ENCODE assay signal across 3 cellular contexts in genomic region chr7:75611557-75612178, GRCh38.
TF ChIP-seq lines count a peak whose summit lies in the region.

No MANE protein-coding gene starts in this region.

TF ChIP-seq in IMR-90, 13 proteins besides CTCF, POLR2A, EP300 and RAD21:
- no peak for TF ChIP-seq BHLHE40 (IDR thresholded peaks at IDR 0.05; ENCODE audit: low read depth, low read length)
- no peak for TF ChIP-seq ELK1 (IDR thresholded peaks at IDR 0.05; ENCODE audit: borderline replicate concordance, low read depth, low read length)
- TF ChIP-seq RFX5 (IDR thresholded peaks at IDR 0.05; ENCODE audit: low read depth, low read length), result no peak
- TF ChIP-seq FOS (IDR thresholded peaks at IDR 0.05; ENCODE audit: low read depth, low read length), result no peak

TF ChIP-seq in H1, 55 proteins besides CTCF, POLR2A, EP300 and RAD21:
- TF ChIP-seq PHF8 (conservative IDR thresholded peaks at IDR 0.05; ENCODE audit: low read depth, low read length) (no peak), RXRA (IDR thresholded peaks at IDR 0.05; ENCODE audit: insufficient read depth, low read depth, low read length) (no peak), TAF1 (IDR thresholded peaks at IDR 0.05; ENCODE audit: low read depth, low read length) (peak; percentile 44; the same call in 1 of the 2 replicates), CBX5 (IDR thresholded peaks at IDR 0.05; ENCODE audit: low read depth, low read length) (no peak), MAX (IDR thresholded peaks at IDR 0.05) (peak; percentile 33; the same call in 1 of the 2 replicates), CHD1 (IDR thresholded peaks at IDR 0.05; ENCODE audit: low read depth, low read length) (no peak), POU5F1 (IDR thresholded peaks at IDR 0.05; ENCODE audit: low read depth, low read length) (no peak), E2F6 (IDR thresholded peaks at IDR 0.05) (no peak; the same call in 1 of the 2 replicates), GABPA (IDR thresholded peaks at IDR 0.05; ENCODE audit: borderline replicate concordance, insufficient read depth, low read length) (no peak), SP2 (IDR thresholded peaks at IDR 0.05; ENCODE audit: low read length) (no peak), USF2 (IDR thresholded peaks at IDR 0.05; ENCODE audit: low read length) (no peak)

TF ChIP-seq in liver, 16 proteins besides CTCF, POLR2A, EP300 and RAD21:
- TF ChIP-seq RXRA (IDR thresholded peaks at IDR 0.05), result peak; percentile 77 to 84
- peak; percentile 72 for TF ChIP-seq ZBTB33 (IDR thresholded peaks at IDR 0.05)
- peak; percentile 59 to 89 for TF ChIP-seq GABPA (IDR thresholded peaks at IDR 0.05 in 1 of 2, conservative IDR thresholded peaks at IDR 0.05 in 1 of 2)
- TF ChIP-seq ATF3 (IDR thresholded peaks at IDR 0.05), result no peak
- peak; percentile 40 to 59 for TF ChIP-seq EGR1 (IDR thresholded peaks at IDR 0.05; ENCODE audit: low read depth in 2 of 2)
- TF ChIP-seq REST (IDR thresholded peaks at IDR 0.05), result peak; percentile 75
- no peak for TF ChIP-seq FOXA2 (IDR thresholded peaks at IDR 0.05)
- TF ChIP-seq NR2F2 (IDR thresholded peaks at IDR 0.05), result peak; percentile 80
- TF ChIP-seq YY1 (IDR thresholded peaks at IDR 0.05), result peak; percentile 93
- peak; percentile 93 for TF ChIP-seq SP1 (IDR thresholded peaks at IDR 0.05)
- peak; percentile 88 for TF ChIP-seq MAX (IDR thresholded peaks at IDR 0.05)
- TF ChIP-seq HNF4A (conservative IDR thresholded peaks at IDR 0.05), result peak in 1 of 2 donors; percentile 64
- TF ChIP-seq JUND (IDR thresholded peaks at IDR 0.05), result peak in 1 of 2 donors; percentile 49
- no peak for TF ChIP-seq HNF4G (IDR thresholded peaks at IDR 0.05)
- TF ChIP-seq TAF1 (conservative IDR thresholded peaks at IDR 0.05), result peak; percentile 77
- TF ChIP-seq FOXA1 (IDR thresholded peaks at IDR 0.05), result peak; percentile 36
